ENCODE assay signal across 1 cellular context in the genomic region with DNA sequence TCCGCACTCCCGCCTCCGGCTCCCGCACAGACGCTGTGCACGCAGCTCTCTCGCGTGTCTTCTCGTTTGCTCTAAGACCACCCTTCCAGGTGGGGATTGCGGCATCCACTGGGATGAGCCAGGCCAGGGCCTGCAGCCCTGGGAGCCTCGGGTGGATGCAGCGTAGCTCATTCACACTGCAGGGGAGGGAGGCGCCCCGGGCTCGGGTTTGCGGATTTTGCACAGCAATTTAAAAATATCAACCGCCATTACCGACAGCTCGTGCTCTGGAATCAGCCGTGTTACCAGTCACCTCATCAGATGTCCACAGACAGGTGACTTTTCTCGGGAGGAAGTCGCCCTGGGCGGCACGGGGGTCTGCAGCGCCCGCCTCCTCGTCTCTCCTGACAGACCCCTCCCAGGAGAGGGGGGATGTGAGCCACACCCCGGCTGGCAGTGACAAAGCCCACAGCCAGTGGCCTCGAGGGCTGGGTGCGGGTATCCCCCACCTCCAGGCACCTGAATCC.
TF ChIP-seq lines count a peak whose summit lies in the region.

No MANE protein-coding gene starts in this region.

TF ChIP-seq in K562, 482 proteins besides CTCF, POLR2A, EP300 and RAD21:
- 0 out of 2 replicates have a peak, but pooled peaks have one; percentile 15 for TF ChIP-seq POLR2G (IDR thresholded peaks at IDR 0.05; ENCODE audit: low read depth, low read length)
- TF ChIP-seq ZNF3 (CRISPR knock-in tag; IDR thresholded peaks at IDR 0.05) = no peak
